27 cellular contexts compared by ENCODE assay signal in the genomic region with DNA sequence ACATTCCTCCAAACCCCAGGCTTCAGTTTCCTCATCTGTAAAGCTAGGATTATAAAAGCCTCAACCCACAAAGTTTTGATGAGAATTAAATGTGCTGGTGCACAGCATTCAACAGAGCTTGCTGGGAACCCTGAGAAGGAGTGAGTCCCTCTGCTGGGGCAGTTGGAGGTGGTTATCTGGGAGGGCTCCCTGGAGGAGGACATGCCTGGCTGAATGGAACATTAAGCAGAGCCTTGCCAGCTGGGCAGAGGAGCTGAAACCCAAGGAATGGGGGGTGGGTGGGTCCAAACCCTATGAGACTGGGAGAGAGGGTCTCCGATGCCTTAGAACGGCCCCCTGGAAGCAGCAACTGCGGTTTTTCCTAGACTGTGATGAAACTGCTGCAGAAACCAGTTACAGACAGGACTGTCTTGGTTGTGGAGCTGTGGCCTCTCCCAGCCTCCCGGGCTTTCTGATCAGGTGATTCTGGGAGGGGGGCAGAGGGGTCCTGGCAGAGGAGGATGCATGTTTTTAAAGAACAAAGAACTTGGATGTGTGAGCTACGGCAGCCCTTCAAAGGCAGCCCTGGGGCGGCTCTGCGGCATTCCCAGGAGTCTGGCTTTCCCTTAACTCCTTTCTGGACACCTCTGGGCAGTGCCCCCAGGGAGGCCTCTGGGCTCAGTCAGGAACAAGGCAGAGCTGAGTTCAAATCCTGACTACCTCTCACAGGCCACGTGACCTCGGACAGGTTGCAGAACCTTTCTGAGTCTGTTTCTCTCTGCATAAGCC. TPM values are rescaled to one million over a fixed set of nuclear protein-coding genes. Genes with fewer than 3 reads are reported as not detected.
"Had no signal": no experiment of that assay in that cellular context is flagged by ENCODE, and none has a peak within 500 bp of the region (broad histone marks: within the 10 kb centered on the region; RNA-seq: fewer than 3 reads in every experiment).

No MANE protein-coding gene starts in this region.

- H3K4me3 Mint-ChIP-seq: activated CD8-positive, alpha-beta T cell treated with anti-CD3 and anti-CD28 coated beads for 36 hours; activated naive CD8-positive, alpha-beta T cell treated with anti-CD3 and anti-CD28 coated beads, Interleukin-2, amount 10 ng/mL, durations not matched to agents 7 days and 5 days; activated T-cell treated with anti-CD3 and anti-CD28 coated beads, Interleukin-2, amount 50 U/mL, for 72 hours; T-cell had no signal

- H3K9me3 Mint-ChIP-seq: activated CD8-positive, alpha-beta T cell treated with anti-CD3 and anti-CD28 coated beads for 36 hours; activated naive CD8-positive, alpha-beta T cell treated with anti-CD3 and anti-CD28 coated beads, Interleukin-2, amount 10 ng/mL, durations not matched to agents 7 days and 5 days; activated T-cell treated with anti-CD3 and anti-CD28 coated beads, Interleukin-2, amount 50 U/mL, for 72 hours; activated T-helper 2 cell treated with anti-CD3 and anti-CD28 coated beads, Interferon-gamma antibody, Interleukin-2, Interleukin-4, amounts not matched to agents 10 μg/mL and 5 μg/mL and 100 μg/mL, durations not matched to agents 14 hours and 24 hours and 36 hours; T-cell had no signal

- H3K36me3 Mint-ChIP-seq: activated naive CD8-positive, alpha-beta T cell treated with anti-CD3 and anti-CD28 coated beads, Interleukin-2, amount 10 ng/mL, durations not matched to agents 7 days and 5 days; T-cell had no signal

- H3K27me3 ChIP-seq: adrenal gland, Peyer's patch had no signal

- H3K4me1 Mint-ChIP-seq: activated naive CD8-positive, alpha-beta T cell treated with anti-CD3 and anti-CD28 coated beads, Interleukin-2, amount 10 ng/mL, durations not matched to agents 7 days and 5 days; T-cell had no signal

- H3K4me1 ChIP-seq: adrenal gland, Peyer's patch had no signal

- H3K36me3 ChIP-seq: adrenal gland, Peyer's patch had no signal

- H3K27me3 Mint-ChIP-seq: activated naive CD8-positive, alpha-beta T cell treated with anti-CD3 and anti-CD28 coated beads, Interleukin-2, amount 10 ng/mL, durations not matched to agents 7 days and 5 days had no signal

- ATAC-seq: activated CD4-positive, CD25-positive, alpha-beta regulatory T cell treated with anti-CD3 and anti-CD28 coated beads, Interleukin-2, amount 50 U/mL, for 24 hours; activated CD8-positive, alpha-beta T cell treated with anti-CD3 and anti-CD28 coated beads for 36 hours; activated T-cell treated with anti-CD3 and anti-CD28 coated beads, Interleukin-2, amount 50 U/mL, for 72 hours; T-cell had no signal

- H3K27ac ChIP-seq: adrenal gland, Peyer's patch, SK-N-MC had no signal

- DNase-seq: activated CD4-positive, alpha-beta T cell treated with anti-CD3 and anti-CD28 coated beads for 4 hours; activated CD8-positive, alpha-beta memory T cell treated with anti-CD3 and anti-CD28 coated beads, Interleukin-2, amount 50 U/mL, for 4 hours; activated CD8-positive, alpha-beta T cell treated with anti-CD3 and anti-CD28 coated beads for 36 hours; activated gamma-delta T cell treated with Interleukin-2 at 50 U/mL for 16 hours; activated naive CD4-positive, alpha-beta T cell treated with anti-CD3 and anti-CD28 coated beads, Interleukin-2, amount 50 U/mL, for 16 hours; activated naive CD8-positive, alpha-beta T cell treated with anti-CD3 and anti-CD28 coated beads, Interleukin-2, amount 10 ng/mL, durations not matched to agents 7 days and 5 days; activated T-cell treated with anti-CD3 and anti-CD28 coated beads, Interleukin-2, amount 50 U/mL, for 72 hours; adrenal gland; aorta; central memory CD4-positive, alpha-beta T cell; Karpas-422; MM.1S; NCI-H1105 treated with DMSO at 0.1 percent for 48 hours; NCI-H1436 treated with DMSO at 0.1 percent for 48 hours; NCI-H187; NCI-H2081; NCI-H510A treated with DMSO at 0.1 percent for 48 hours; NCI-H69; NK-92 treated with Interleukin-12 subunit alpha and Interleukin-12 subunit beta, amount 100 ng/mL, for 24 hours; Peyer's patch; SHP77 treated with DMSO at 0.1 percent for 48 hours; T-cell; T-helper 2 cell had no signal

- H3K9me3 ChIP-seq: adrenal gland, Peyer's patch had no signal

- H3K4me3 ChIP-seq: adrenal gland, Peyer's patch, SK-N-MC had no signal

- H3K27ac Mint-ChIP-seq: activated CD8-positive, alpha-beta T cell treated with anti-CD3 and anti-CD28 coated beads for 36 hours; activated naive CD8-positive, alpha-beta T cell treated with anti-CD3 and anti-CD28 coated beads, Interleukin-2, amount 10 ng/mL, durations not matched to agents 7 days and 5 days; activated T-cell treated with anti-CD3 and anti-CD28 coated beads, Interleukin-2, amount 50 U/mL, for 72 hours; activated T-helper 2 cell treated with anti-CD3 and anti-CD28 coated beads, Interferon-gamma antibody, Interleukin-2, Interleukin-4, amounts not matched to agents 10 μg/mL and 5 μg/mL and 100 μg/mL, durations not matched to agents 14 hours and 24 hours and 36 hours; T-cell had no signal

RNA-seq across cellular contexts. Expression of a gene that starts 20.8 kb away (rescaled TPM):
- total RNA-seq: activated CD8-positive, alpha-beta T cell treated with anti-CD3 and anti-CD28 coated beads for 36 hours; activated naive CD8-positive, alpha-beta T cell treated with anti-CD3 and anti-CD28 coated beads, Interleukin-2, amount 10 ng/mL, durations not matched to agents 7 days and 5 days; activated T-cell treated with anti-CD3 and anti-CD28 coated beads, Interleukin-2, amount 50 U/mL, for 72 hours; activated T-helper 2 cell treated with anti-CD3 and anti-CD28 coated beads, Interferon-gamma antibody, Interleukin-2, Interleukin-4, amounts not matched to agents 10 μg/mL and 5 μg/mL and 100 μg/mL, durations not matched to agents 14 hours and 24 hours and 36 hours; aorta; T-cell had no signal

RNA-seq across cellular contexts. Expression of a gene that starts 21.7 kb away (rescaled TPM):
- total RNA-seq: activated CD8-positive, alpha-beta T cell treated with anti-CD3 and anti-CD28 coated beads for 36 hours; activated naive CD8-positive, alpha-beta T cell treated with anti-CD3 and anti-CD28 coated beads, Interleukin-2, amount 10 ng/mL, durations not matched to agents 7 days and 5 days; activated T-cell treated with anti-CD3 and anti-CD28 coated beads, Interleukin-2, amount 50 U/mL, for 72 hours; activated T-helper 2 cell treated with anti-CD3 and anti-CD28 coated beads, Interferon-gamma antibody, Interleukin-2, Interleukin-4, amounts not matched to agents 10 μg/mL and 5 μg/mL and 100 μg/mL, durations not matched to agents 14 hours and 24 hours and 36 hours; adrenal gland; aorta; bronchial epithelial cell; Peyer's patch; T-cell had no signal
- polyA plus RNA-seq: adrenal gland, aorta had no signal
